Comparison of ENCODE assay signal across 32 cellular contexts in genomic region chr11:29959488-29959887, GRCh38. TPM values are rescaled to one million over a fixed set of nuclear protein-coding genes. Genes with fewer than 3 reads are reported as not detected.
"Had no signal": no experiment of that assay in that cellular context is flagged by ENCODE, and none has a peak within 500 bp of the region (broad histone marks: within the 10 kb centered on the region; RNA-seq: fewer than 3 reads in every experiment).

No MANE protein-coding gene starts in this region.

- ATAC-seq: activated naive CD8-positive, alpha-beta T cell treated with anti-CD3 and anti-CD28 coated beads, Interleukin-2, amount 50 U/mL, for 24 hours; activated T-cell treated with anti-CD3 and anti-CD28 coated beads, Interleukin-2, amount 50 U/mL, for 4 hours; activated T-helper 17 cell treated with anti-CD3 and anti-CD28 coated beads, Interleukin-2, amount 50 U/mL, for 72 hours; body of pancreas; foreskin keratinocyte; gastroesophageal sphincter; heart right ventricle had no signal

- H3K4me3 Mint-ChIP-seq: activated CD4-positive, alpha-beta memory T cell treated with anti-CD3 and anti-CD28 coated beads, Interleukin-2, amount 10 ng/mL, durations not matched to agents 7 days and 5 days; activated CD4-positive, alpha-beta T cell treated with anti-CD3 and anti-CD28 coated beads, Interleukin-2, amount 10 ng/mL, durations not matched to agents 7 days and 5 days; activated naive CD8-positive, alpha-beta T cell treated with anti-CD3 and anti-CD28 coated beads for 36 hours; activated naive CD8-positive, alpha-beta T cell treated with anti-CD3 and anti-CD28 coated beads, Interleukin-2, amount 50 U/mL, for 24 hours; activated T-cell treated with anti-CD3 and anti-CD28 coated beads, Interleukin-2, amount 50 U/mL, for 4 hours; activated T-helper 17 cell treated with anti-CD3 and anti-CD28 coated beads, Interleukin-2, amount 50 U/mL, for 72 hours; endodermal cell had no signal

- H3K4me3 ChIP-seq: adrenal gland, body of pancreas, esophagus muscularis mucosa, gastroesophageal sphincter, heart right ventricle had no signal

- H3K27me3 ChIP-seq: adrenal gland, body of pancreas, esophagus muscularis mucosa, foreskin keratinocyte, gastroesophageal sphincter, heart right ventricle had no signal

- H3K4me1 ChIP-seq: adrenal gland, body of pancreas, esophagus muscularis mucosa, foreskin keratinocyte, gastroesophageal sphincter had no signal

- DNase-seq: activated CD4-positive, alpha-beta memory T cell treated with anti-CD3 and anti-CD28 coated beads, Interleukin-2, amount 10 ng/mL, durations not matched to agents 7 days and 5 days; activated CD4-positive, alpha-beta T cell treated with anti-CD3 and anti-CD28 coated beads for 1 hour; activated CD4-positive, alpha-beta T cell treated with anti-CD3 and anti-CD28 coated beads for 4 hours; activated CD4-positive, alpha-beta T cell treated with anti-CD3 and anti-CD28 coated beads, Interleukin-2, amount 10 ng/mL, durations not matched to agents 7 days and 5 days; activated CD4-positive, alpha-beta T cell treated with anti-CD3 and anti-CD28 coated beads, Interleukin-2, amount 50 U/mL, for 4 hours; activated CD8-positive, alpha-beta memory T cell treated with anti-CD3 and anti-CD28 coated beads for 24 hours; activated effector memory CD4-positive, alpha-beta T cell treated with Interleukin-2 at 50 U/mL for 16 hours; activated gamma-delta T cell treated with Interleukin-2 at 50 U/mL for 16 hours; activated naive CD4-positive, alpha-beta T cell treated with anti-CD3 and anti-CD28 coated beads, Interleukin-2, amount 50 U/mL, for 16 hours; activated naive CD4-positive, alpha-beta T cell treated with Interleukin-2 at 50 U/mL for 16 hours; activated naive CD8-positive, alpha-beta T cell treated with anti-CD3 and anti-CD28 coated beads for 36 hours; activated naive CD8-positive, alpha-beta T cell treated with anti-CD3 and anti-CD28 coated beads, Interleukin-2, amount 50 U/mL, for 24 hours; activated T-cell treated with anti-CD3 and anti-CD28 coated beads, Interleukin-2, amount 50 U/mL, for 4 hours; adrenal gland; amygdala; aorta; body of pancreas; caudate nucleus; cortex of kidney; dermis blood vessel endothelial cell; effector memory CD4-positive, alpha-beta T cell; endodermal cell; erythroblast; foreskin keratinocyte; heart right ventricle; T-helper 2 cell had no signal

- H3K9me3 ChIP-seq: adrenal gland, body of pancreas, esophagus muscularis mucosa, gastroesophageal sphincter had no signal

- H3K27ac ChIP-seq: adrenal gland, body of pancreas, esophagus muscularis mucosa, foreskin keratinocyte, gastroesophageal sphincter, heart right ventricle had no signal

- H3K36me3 ChIP-seq: adrenal gland, esophagus muscularis mucosa, gastroesophageal sphincter, heart right ventricle had no signal

- H3K9me3 Mint-ChIP-seq: activated CD4-positive, alpha-beta memory T cell treated with anti-CD3 and anti-CD28 coated beads, Interleukin-2, amount 10 ng/mL, durations not matched to agents 7 days and 5 days; activated CD4-positive, alpha-beta T cell treated with anti-CD3 and anti-CD28 coated beads, Interleukin-2, amount 10 ng/mL, durations not matched to agents 7 days and 5 days; activated naive CD8-positive, alpha-beta T cell treated with anti-CD3 and anti-CD28 coated beads for 36 hours; activated T-helper 17 cell treated with anti-CD3 and anti-CD28 coated beads, Interleukin-2, amount 50 U/mL, for 72 hours had no signal

- H3K27me3 Mint-ChIP-seq: activated CD4-positive, alpha-beta memory T cell treated with anti-CD3 and anti-CD28 coated beads, Interleukin-2, amount 10 ng/mL, durations not matched to agents 7 days and 5 days; activated CD4-positive, alpha-beta T cell treated with anti-CD3 and anti-CD28 coated beads, Interleukin-2, amount 10 ng/mL, durations not matched to agents 7 days and 5 days; activated naive CD8-positive, alpha-beta T cell treated with anti-CD3 and anti-CD28 coated beads for 36 hours; activated naive CD8-positive, alpha-beta T cell treated with anti-CD3 and anti-CD28 coated beads, Interleukin-2, amount 50 U/mL, for 24 hours; activated T-helper 17 cell treated with anti-CD3 and anti-CD28 coated beads, Interleukin-2, amount 50 U/mL, for 72 hours had no signal

- H3K27ac Mint-ChIP-seq: activated CD4-positive, alpha-beta memory T cell treated with anti-CD3 and anti-CD28 coated beads, Interleukin-2, amount 10 ng/mL, durations not matched to agents 7 days and 5 days; activated CD4-positive, alpha-beta T cell treated with anti-CD3 and anti-CD28 coated beads, Interleukin-2, amount 10 ng/mL, durations not matched to agents 7 days and 5 days; activated naive CD8-positive, alpha-beta T cell treated with anti-CD3 and anti-CD28 coated beads for 36 hours; activated naive CD8-positive, alpha-beta T cell treated with anti-CD3 and anti-CD28 coated beads, Interleukin-2, amount 50 U/mL, for 24 hours; activated T-helper 17 cell treated with anti-CD3 and anti-CD28 coated beads, Interleukin-2, amount 50 U/mL, for 72 hours; endodermal cell had no signal

- H3K4me1 Mint-ChIP-seq: activated CD4-positive, alpha-beta memory T cell treated with anti-CD3 and anti-CD28 coated beads, Interleukin-2, amount 10 ng/mL, durations not matched to agents 7 days and 5 days; activated CD4-positive, alpha-beta T cell treated with anti-CD3 and anti-CD28 coated beads, Interleukin-2, amount 10 ng/mL, durations not matched to agents 7 days and 5 days; activated naive CD8-positive, alpha-beta T cell treated with anti-CD3 and anti-CD28 coated beads for 36 hours; activated naive CD8-positive, alpha-beta T cell treated with anti-CD3 and anti-CD28 coated beads, Interleukin-2, amount 50 U/mL, for 24 hours; activated T-helper 17 cell treated with anti-CD3 and anti-CD28 coated beads, Interleukin-2, amount 50 U/mL, for 72 hours had no signal

- H3K36me3 Mint-ChIP-seq: activated naive CD8-positive, alpha-beta T cell treated with anti-CD3 and anti-CD28 coated beads for 36 hours had no signal

RNA-seq across cellular contexts. Expression of gene KCNA4, which starts 57.3 kb away (rescaled TPM):
- total RNA-seq: activated CD4-positive, alpha-beta memory T cell treated with anti-CD3 and anti-CD28 coated beads, Interleukin-2, amount 10 ng/mL, durations not matched to agents 7 days and 5 days; activated CD4-positive, alpha-beta T cell treated with anti-CD3 and anti-CD28 coated beads, Interleukin-2, amount 10 ng/mL, durations not matched to agents 7 days and 5 days; activated naive CD8-positive, alpha-beta T cell treated with anti-CD3 and anti-CD28 coated beads for 36 hours; activated T-cell treated with anti-CD3 and anti-CD28 coated beads, Interleukin-2, amount 50 U/mL, for 4 hours; activated T-helper 17 cell treated with anti-CD3 and anti-CD28 coated beads, Interleukin-2, amount 50 U/mL, for 72 hours; chondrocyte; dermis blood vessel endothelial cell; foreskin keratinocyte; glomerular endothelial cell; T-helper 1 cell treated with Interleukin-12 subunit alpha and Interleukin-12 subunit beta and Interleukin-4 antibody, amounts not matched to agents 30 ng/mL and 1 ng/mL, for 36 hours had no signal
- polyA plus RNA-seq: aorta, foreskin keratinocyte had no signal
